Comparison of ENCODE assay signal across 1 cellular context in genomic region chr14:61486930-61487495, GRCh38.
TF ChIP-seq lines count a peak whose summit lies in the region.

No MANE protein-coding gene starts in this region.

TF ChIP-seq in IMR-90, 13 proteins besides CTCF, POLR2A, EP300 and RAD21 (continued from another document):
- TF ChIP-seq, protein P1, sequence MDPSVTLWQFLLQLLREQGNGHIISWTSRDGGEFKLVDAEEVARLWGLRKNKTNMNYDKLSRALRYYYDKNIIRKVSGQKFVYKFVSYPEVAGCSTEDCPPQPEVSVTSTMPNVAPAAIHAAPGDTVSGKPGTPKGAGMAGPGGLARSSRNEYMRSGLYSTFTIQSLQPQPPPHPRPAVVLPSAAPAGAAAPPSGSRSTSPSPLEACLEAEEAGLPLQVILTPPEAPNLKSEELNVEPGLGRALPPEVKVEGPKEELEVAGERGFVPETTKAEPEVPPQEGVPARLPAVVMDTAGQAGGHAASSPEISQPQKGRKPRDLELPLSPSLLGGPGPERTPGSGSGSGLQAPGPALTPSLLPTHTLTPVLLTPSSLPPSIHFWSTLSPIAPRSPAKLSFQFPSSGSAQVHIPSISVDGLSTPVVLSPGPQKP (IDR thresholded peaks at IDR 0.05; ENCODE audit: borderline replicate concordance, low read depth, low read length): no peak
- no peak for TF ChIP-seq CEBPB (IDR thresholded peaks at IDR 0.05; ENCODE audit: low read depth, low read length)
- no peak for TF ChIP-seq FOS (IDR thresholded peaks at IDR 0.05; ENCODE audit: low read depth, low read length)
- no peak for TF ChIP-seq SMC3 (IDR thresholded peaks at IDR 0.05; ENCODE audit: low read depth, low read length)
- no peak for TF ChIP-seq MAZ (IDR thresholded peaks at IDR 0.05; ENCODE audit: borderline replicate concordance, low read depth, low read length)
- TF ChIP-seq CHD1 (IDR thresholded peaks at IDR 0.05; ENCODE audit: low read depth, low read length): no peak
- TF ChIP-seq RFX5 (IDR thresholded peaks at IDR 0.05; ENCODE audit: low read depth, low read length): no peak
- TF ChIP-seq BHLHE40 (IDR thresholded peaks at IDR 0.05; ENCODE audit: low read depth, low read length): no peak
